14 cellular contexts compared by ENCODE assay signal in genomic region chr9:36988848-36989247, GRCh38. TPM values are rescaled to one million over a fixed set of nuclear protein-coding genes. Genes with fewer than 3 reads are reported as not detected.
"Had no signal": no experiment of that assay in that cellular context is flagged by ENCODE, and none has a peak within 500 bp of the region (broad histone marks: within the 10 kb centered on the region; RNA-seq: fewer than 3 reads in every experiment).

No MANE protein-coding gene starts in this region.

- H3K27ac Mint-ChIP-seq: activated CD4-positive, alpha-beta memory T cell treated with anti-CD3 and anti-CD28 coated beads, Interleukin-2, amount 10 ng/mL, durations not matched to agents 7 days and 5 days; activated CD4-positive, alpha-beta T cell treated with anti-CD3 and anti-CD28 coated beads for 36 hours; activated naive CD4-positive, alpha-beta T cell treated with anti-CD3 and anti-CD28 coated beads, Interleukin-2, amount 50 U/mL, for 72 hours had no signal

- H3K36me3 ChIP-seq: pancreas had no signal

- H3K4me1 ChIP-seq: pancreas had no signal

- H3K4me3 ChIP-seq: lung, pancreas had no signal

- FAIRE-seq: colon, endometrium, pancreas had no signal

- H3K4me3 Mint-ChIP-seq: activated CD4-positive, alpha-beta memory T cell treated with anti-CD3 and anti-CD28 coated beads, Interleukin-2, amount 10 ng/mL, durations not matched to agents 7 days and 5 days; activated CD4-positive, alpha-beta T cell treated with anti-CD3 and anti-CD28 coated beads for 36 hours; activated T-cell treated with anti-CD3 and anti-CD28 coated beads, Interleukin-2, amount 50 U/mL, for 4 hours had no signal

- DNase-seq: activated CD4-positive, alpha-beta memory T cell treated with anti-CD3 and anti-CD28 coated beads, Interleukin-2, amount 10 ng/mL, durations not matched to agents 7 days and 5 days; activated CD4-positive, alpha-beta T cell treated with anti-CD3 and anti-CD28 coated beads for 36 hours; activated gamma-delta T cell; activated T-cell treated with anti-CD3 and anti-CD28 coated beads, Interleukin-2, amount 50 U/mL, for 4 hours; caudate nucleus; left cardiac atrium; midbrain; pancreas; stimulated activated CD4-positive, alpha-beta T cell treated with anti-CD3 and anti-CD28 coated beads, Interleukin-1b, Interleukin-23, amount 100 ng/mL, for 48 hours had no signal

- H3K27ac ChIP-seq: pancreas had no signal

- H3K9me3 ChIP-seq: pancreas had no signal

RNA-seq across cellular contexts. Expression of gene PAX5, which starts 45.2 kb away (rescaled TPM):
- total RNA-seq: renal cortical epithelial cell had no signal
